Comparison of ENCODE assay signal across 1 cellular context in the genomic region with DNA sequence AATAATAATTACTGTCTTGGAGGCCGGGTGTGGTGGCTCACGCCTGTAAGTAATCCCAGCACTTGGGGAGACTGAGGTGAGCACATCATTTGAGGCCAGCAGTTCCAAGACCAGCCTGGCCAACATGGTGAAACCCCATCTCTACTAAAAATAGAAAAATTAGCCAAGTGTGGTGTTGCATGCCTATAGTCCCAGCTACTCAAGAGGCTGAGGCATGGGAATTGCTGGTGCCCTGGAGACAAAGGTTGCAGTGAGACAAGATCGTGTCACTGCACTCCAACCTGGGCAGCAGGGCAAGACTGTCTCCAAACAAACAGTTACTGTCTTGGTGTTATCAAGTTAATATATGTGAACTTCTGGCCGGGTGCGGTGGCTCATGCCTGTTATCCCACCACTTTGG.
TF ChIP-seq lines count a peak whose summit lies in the region.

No MANE protein-coding gene starts in this region.

TF ChIP-seq in GM23338, 12 proteins besides CTCF, POLR2A, EP300 and RAD21:
- TF ChIP-seq STAT1 (IDR thresholded peaks at IDR 0.05; ENCODE audit: unreplicated experiment) (no peak), EZH2phosphoT487 (IDR thresholded peaks at IDR 0.05; ENCODE audit: unreplicated experiment) (peak; percentile 38), ZNF331 (CRISPR knock-in tag; IDR thresholded peaks at IDR 0.05; ENCODE audit: low read depth) (no peak)
TF ChIP-seq in GM23338: peak in this region for 1.
